In genomic region chr5:166251786-166252185, GRCh38 we compare ENCODE assay signal across 16 cellular contexts.
"Had no signal": no experiment of that assay in that cellular context is flagged by ENCODE, and none has a peak within 500 bp of the region (broad histone marks: within the 10 kb centered on the region; RNA-seq: fewer than 3 reads in every experiment).

No MANE protein-coding gene starts in this region.

- ATAC-seq: esophagus mucosa; heart left ventricle; left lobe of liver; mucosa of descending colon; naive thymus-derived CD8-positive, alpha-beta T cell had no signal

- DNase-seq: cortex of kidney; dorsolateral prefrontal cortex; effector CD8-positive, alpha-beta T cell; heart left ventricle; hypothalamus; islet precursor cell; mucosa of descending colon; naive thymus-derived CD8-positive, alpha-beta T cell; ovary; small intestine; stimulated activated CD4-positive, alpha-beta T cell treated with anti-CD3 and anti-CD28 coated beads, Interleukin-12 subunit alpha, Interleukin-12 subunit beta, amount 100 ng/mL, for 4 hours; stimulated activated naive CD4-positive, alpha-beta T cell treated with Interleukin-2 at 50 U/mL for 16 hours; trophoblast cell had no signal

- H3K27me3 ChIP-seq: dorsolateral prefrontal cortex, heart left ventricle, ovary, right atrium auricular region had no signal

- H3K27ac ChIP-seq: dorsolateral prefrontal cortex, heart left ventricle, ovary, right atrium auricular region had no signal

- H3K4me1 ChIP-seq: heart left ventricle, right atrium auricular region had no signal

- H3K9me3 ChIP-seq: ovary, right atrium auricular region had no signal

- H3K4me3 ChIP-seq: dorsolateral prefrontal cortex, heart left ventricle, mucosa of descending colon, ovary, right atrium auricular region had no signal

- H3K36me3 ChIP-seq: heart left ventricle, ovary, right atrium auricular region had no signal
